ENCODE assay signal across 9 cellular contexts in the genomic region with DNA sequence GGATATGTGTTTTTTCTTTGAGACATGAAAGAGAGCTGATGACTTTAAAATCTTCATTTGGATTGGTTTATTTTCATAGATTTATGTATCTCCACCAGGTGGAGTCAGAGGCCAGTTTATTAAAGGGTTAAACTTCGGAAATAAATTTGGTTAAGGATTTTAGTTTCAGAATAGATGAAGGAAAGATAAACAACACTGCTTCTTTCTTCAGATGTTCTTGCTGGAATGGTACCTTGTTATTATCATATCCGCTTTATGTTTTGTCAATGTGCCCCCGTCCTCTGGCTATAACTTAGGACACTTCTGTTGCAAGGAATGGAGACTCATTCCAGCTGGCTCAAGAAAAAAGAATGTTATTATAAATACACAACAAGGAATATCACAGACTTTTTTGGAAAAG.
A peak's percentile ranks its signal among the peaks of the same experiment; 100 is the strongest.
DNase-seq lines count a peak whose midpoint lies in the region; ATAC-seq and TF ChIP-seq lines count a peak whose summit lies in the region.
"Had no signal": no experiment of that assay in that cellular context is flagged by ENCODE, and none has a peak within 500 bp of the region (broad histone marks: within the 10 kb centered on the region; RNA-seq: fewer than 3 reads in every experiment).

No MANE protein-coding gene starts in this region.

- no peak overlapping the region for H3K4me3 Mint-ChIP-seq in activated T-cell treated with anti-CD3 and anti-CD28 coated beads, Interleukin-2, amount 50 U/mL, for 4 hours
- H3K4me3 Mint-ChIP-seq: CD4-positive, alpha-beta T cell had no signal

- no peak overlapping the region for H3K27ac ChIP-seq in RWPE2 (ENCODE audit: poor library complexity, severe bottlenecking)
- H3K27ac ChIP-seq in testis = peak overlapping the region in 1 of 2 donors; percentile 1

- H3K4me1 ChIP-seq in RWPE2 (ENCODE audit: insufficient read depth, poor library complexity, severe bottlenecking) = no peaks in the 10 kb centered on the region
- peaks cover 23% of the 10 kb centered on the region for H3K4me1 ChIP-seq in testis

- no peaks in the 10 kb centered on the region for H3K4me1 Mint-ChIP-seq in activated T-cell treated with anti-CD3 and anti-CD28 coated beads, Interleukin-2, amount 50 U/mL, for 4 hours (ENCODE audit: low read depth)

- intact Hi-C loops in testis (cut with DNase I; ENCODE audit: low total_unique reads) = loop anchor here (10.0 kb wide), 1 partner anchor 153 kb away; no protein-coding TSS in a partner anchor

- H3K9me3 ChIP-seq in RWPE2 (ENCODE audit: severe bottlenecking) = no peaks in the 10 kb centered on the region
- H3K9me3 ChIP-seq in testis = no peaks in the 10 kb centered on the region

- H3K27me3 ChIP-seq in RWPE2 (ENCODE audit: insufficient read depth, poor library complexity, severe bottlenecking) = no peaks in the 10 kb centered on the region
- H3K27me3 ChIP-seq in testis = no peaks in the 10 kb centered on the region

- no peaks in the 10 kb centered on the region for H3K36me3 Mint-ChIP-seq in activated naive CD4-positive, alpha-beta T cell treated with anti-CD3 and anti-CD28 coated beads, Interleukin-2, amount 50 U/mL, for 72 hours
- H3K36me3 Mint-ChIP-seq in activated T-cell treated with anti-CD3 and anti-CD28 coated beads, Interleukin-2, amount 50 U/mL, for 4 hours (ENCODE audit: insufficient read depth) = no peaks in the 10 kb centered on the region

- DNase-seq in NCI-H748 (lab: John Stamatoyannopoulos, UW; ENCODE audit: unreplicated experiment) (peak; percentile 50), NCI-H748 treated with DMSO at 0.1 percent for 48 hours (lab: John Stamatoyannopoulos, UW) (no peak), RWPE2 (ENCODE audit: low spot score) (no peak), foreskin fibroblast (peak in 1 of 2 donors; percentile 58), testis (no peak)
- no peak for DNase-seq in activated naive CD4-positive, alpha-beta T cell treated with anti-CD3 and anti-CD28 coated beads, Interleukin-2, amount 50 U/mL, for 72 hours (ENCODE audit: low spot score in 2 of 2)
- DNase-seq in activated T-cell treated with anti-CD3 and anti-CD28 coated beads, Interleukin-2, amount 50 U/mL, for 4 hours = no peak
- DNase-seq: CD4-positive, alpha-beta T cell had no signal

- peaks cover 0 to 4% of the 10 kb centered on the region in 2 donors for H3K9me3 Mint-ChIP-seq in activated naive CD4-positive, alpha-beta T cell treated with anti-CD3 and anti-CD28 coated beads, Interleukin-2, amount 50 U/mL, for 72 hours
- peaks cover 5% of the 10 kb centered on the region for H3K9me3 Mint-ChIP-seq in activated T-cell treated with anti-CD3 and anti-CD28 coated beads, Interleukin-2, amount 50 U/mL, for 4 hours
- H3K9me3 Mint-ChIP-seq: CD4-positive, alpha-beta T cell had no signal

- peaks cover 14% of the 10 kb centered on the region for H3K27me3 Mint-ChIP-seq in activated T-cell treated with anti-CD3 and anti-CD28 coated beads, Interleukin-2, amount 50 U/mL, for 4 hours (ENCODE audit: low read depth)

- H3K4me3 ChIP-seq in RWPE2 (ENCODE audit: severe bottlenecking) = no peak overlapping the region
- no peak overlapping the region for H3K4me3 ChIP-seq in foreskin fibroblast (ENCODE audit: low read depth in 1 of 2, low read length in 2 of 2)
- no peak overlapping the region for H3K4me3 ChIP-seq in testis

- ATAC-seq in RWPE2 (ENCODE audit: low read depth) (no peak), GM18520 (IDR thresholded peaks at IDR 0.05; ENCODE audit: unreplicated experiment) (no peak)
- ATAC-seq in activated naive CD4-positive, alpha-beta T cell treated with anti-CD3 and anti-CD28 coated beads, Interleukin-2, amount 50 U/mL, for 72 hours = no peak
- ATAC-seq in activated T-cell treated with anti-CD3 and anti-CD28 coated beads, Interleukin-2, amount 50 U/mL, for 4 hours = no peak

- TF ChIP-seq CTCF in RWPE2 (IDR thresholded peaks at IDR 0.05; ENCODE audit: poor library complexity, severe bottlenecking) = peak; percentile 72
- TF ChIP-seq CTCF in foreskin fibroblast (IDR thresholded peaks at IDR 0.05; ENCODE audit: low read depth, low read length) = peak; percentile 28
- TF ChIP-seq CTCF in testis (IDR thresholded peaks at IDR 0.05) = peak; percentile 29 to 41 (median 38)

- no peak for TF ChIP-seq POLR2A in testis (IDR thresholded peaks at IDR 0.05)

- no peak overlapping the region for H3K27ac Mint-ChIP-seq in activated naive CD4-positive, alpha-beta T cell treated with anti-CD3 and anti-CD28 coated beads, Interleukin-2, amount 50 U/mL, for 72 hours
- H3K27ac Mint-ChIP-seq: CD4-positive, alpha-beta T cell had no signal

- no peaks in the 10 kb centered on the region for H3K36me3 ChIP-seq in RWPE2 (ENCODE audit: low read depth)
- no peaks in the 10 kb centered on the region for H3K36me3 ChIP-seq in testis (ENCODE audit: low read depth, missing control alignments)

- WGBS in testis, 2 donors = 30 to 44% methylated on average over 3 of the region's 3 CpGs
